8 cellular contexts compared by ENCODE assay signal in the genomic region with DNA sequence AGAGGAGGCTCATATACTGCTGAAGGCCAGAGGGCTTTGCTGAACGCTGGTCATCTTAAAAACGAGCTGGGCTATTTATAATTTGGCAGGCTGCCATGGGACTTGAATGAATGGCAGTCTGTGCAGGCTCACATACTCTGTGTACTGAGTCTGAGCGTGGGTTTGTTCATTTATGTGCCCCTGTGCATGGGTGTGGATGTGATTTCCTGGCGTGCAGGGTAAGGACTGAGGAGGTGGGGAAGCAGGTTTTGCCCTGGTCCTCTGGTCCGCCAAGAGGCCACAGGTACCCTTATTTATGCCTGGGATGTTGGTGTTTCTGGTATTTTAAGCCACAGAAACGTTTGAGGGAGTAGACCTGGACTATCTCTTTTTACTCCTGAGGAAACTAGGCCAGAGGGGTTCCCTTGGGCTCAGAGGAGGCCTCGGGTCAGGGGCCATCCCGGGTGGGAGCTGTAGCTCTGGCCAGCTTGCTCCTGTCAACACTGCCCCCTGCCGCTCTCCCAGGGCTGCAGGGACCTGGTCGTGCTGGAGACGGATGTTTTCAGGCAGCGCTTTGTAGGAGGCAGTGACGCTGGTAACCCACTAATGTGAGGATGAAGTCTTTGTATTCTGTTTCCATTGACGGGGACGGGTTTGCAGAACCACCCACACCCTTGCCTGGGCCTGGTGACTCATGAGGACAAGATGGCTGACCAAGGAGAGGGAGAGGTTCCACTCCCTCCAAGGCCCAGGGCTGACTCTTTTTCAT.
DNase-seq lines count a peak whose midpoint lies in the region; ATAC-seq, FAIRE-seq and TF ChIP-seq lines count a peak whose summit lies in the region.

No MANE protein-coding gene starts in this region.

- H3K36me3 ChIP-seq in bronchial epithelial cell (ENCODE audit: control insufficient read depth, insufficient read depth, low read length) = no peaks in the 10 kb centered on the region

- H3K27me3 ChIP-seq in bronchial epithelial cell (ENCODE audit: control insufficient read depth, insufficient read depth, low read length) = no peaks in the 10 kb centered on the region

- peak; percentile 87 to 91 for ATAC-seq in activated CD4-positive, CD25-positive, alpha-beta regulatory T cell treated with anti-CD3 and anti-CD28 coated beads, Interleukin-2, amount 50 U/mL, for 24 hours

- peak; percentile 64 for FAIRE-seq in bronchial epithelial cell (lab: Jason Lieb, UNC)

- H3K4me3 ChIP-seq in NB4 (ENCODE audit: low read depth, low read length) (no peak overlapping the region), bronchial epithelial cell (ENCODE audit: low read depth, low read length) (no peak overlapping the region)

- TF ChIP-seq CTCF in NB4 (IDR thresholded peaks at IDR 0.05; ENCODE audit: low read depth, low read length) (no peak), bronchial epithelial cell (IDR thresholded peaks at IDR 0.05; ENCODE audit: insufficient read depth, low read length, severe bottlenecking) (peak; percentile 16)

- TF ChIP-seq POLR2A in NB4 (IDR thresholded peaks at IDR 0.05; ENCODE audit: extremely low read depth, insufficient read length) = no peak

- peak; percentile 58 for DNase-seq in NCI-H2196 (lab: John Stamatoyannopoulos, UW; ENCODE audit: unreplicated experiment)
- DNase-seq in NCI-H2196 treated with DMSO at 0.1 percent for 48 hours (lab: John Stamatoyannopoulos, UW; ENCODE audit: unreplicated experiment) = no peak
- peak; percentile 49 for DNase-seq in NB4 (ENCODE audit: low read depth)
- peak; percentile 76 for DNase-seq in bronchial epithelial cell (ENCODE audit: low read depth)
- DNase-seq in islet precursor cell = peak; percentile 98
- DNase-seq in stimulated activated CD4-positive, alpha-beta T cell treated with anti-CD3 and anti-CD28 coated beads, Interleukin-15, amount 100 ng/mL, for 1 hour (ENCODE audit: low read depth in 1 of 2, low spot score in 1 of 2) = peak; percentile 35 to 56
- DNase-seq in SKM-1 treated with dmso at 0.1 percent for 144 hours (lab: John Stamatoyannopoulos, UW; ENCODE audit: unreplicated experiment) = no peak

Comparison
In these comparisons a context has a peak if more than half of its experiments do, and no peak if none do; other contexts are left out.
1. DNase-seq: peak in NCI-H2196 (single experiment), NB4 (single experiment), bronchial epithelial cell (single experiment), islet precursor cell (single experiment) and stimulated activated CD4-positive, alpha-beta T cell treated with anti-CD3 and anti-CD28 coated beads, Interleukin-15, amount 100 ng/mL, for 1 hour (2 of 2); none in NCI-H2196 treated with DMSO at 0.1 percent for 48 hours (single experiment) and SKM-1 treated with dmso at 0.1 percent for 144 hours (single experiment).